23 cellular contexts compared by ENCODE assay signal in genomic region chr18:3810271-3810670, GRCh38.
A peak's percentile ranks its signal among the peaks of the same experiment; 100 is the strongest.
DNase-seq lines count a peak whose midpoint lies in the region; ATAC-seq, FAIRE-seq and TF ChIP-seq lines count a peak whose summit lies in the region.
"Had no signal": no experiment of that assay in that cellular context is flagged by ENCODE, and none has a peak within 500 bp of the region (broad histone marks: within the 10 kb centered on the region; RNA-seq: fewer than 3 reads in every experiment).

No MANE protein-coding gene starts in this region.

- peak overlapping the region; percentile 44 for H3K27ac ChIP-seq in temporal lobe (ENCODE audit: low read depth, low read length)
- H3K27ac ChIP-seq: SK-N-MC had no signal

- DNase-seq in MV-4-11 (lab: John Stamatoyannopoulos, UW): peak; percentile 42
- DNase-seq in amniotic epithelial cell (ENCODE audit: low read depth): peak; percentile 75
- peak; percentile 60 for DNase-seq in fibroblast of the aortic adventitia (ENCODE audit: low read depth)
- no peak for DNase-seq in RCC 7860 (ENCODE audit: low spot score)
- DNase-seq in NCI-H187 (lab: John Stamatoyannopoulos, UW): no peak
- DNase-seq: C1 segment of cervical spinal cord; CD4-positive, alpha-beta memory T cell; COR-L47; DMS53; KG1; MM.1S; NCI-H1092 treated with DMSO at 0.1 percent for 48 hours; NCI-H1436 treated with DMSO at 0.1 percent for 48 hours; NCI-H1930; NCI-H2107; NCI-H526 treated with DMSO at 0.1 percent for 48 hours; SHP77 treated with DMSO at 0.1 percent for 48 hours had no signal

- FAIRE-seq in RCC 7860 (lab: Jason Lieb, UNC): no peak
- FAIRE-seq: G401.6, H1 had no signal

- TF ChIP-seq CTCF in fibroblast of the aortic adventitia (IDR thresholded peaks at IDR 0.05; ENCODE audit: insufficient read depth, low read length): no peak

- H3K4me3 ChIP-seq in fibroblast of the aortic adventitia (ENCODE audit: low read depth, low read length): no peak overlapping the region
- H3K4me3 ChIP-seq: SK-N-MC had no signal

- ATAC-seq in GM18870 (IDR thresholded peaks at IDR 0.05; ENCODE audit: unreplicated experiment): no peak
- ATAC-seq: HCT116 had no signal

Comparison
In these comparisons a context has a peak if more than half of its experiments do, and no peak if none do; other contexts are left out.
1. DNase-seq: peak in MV-4-11 (single experiment), amniotic epithelial cell (single experiment) and fibroblast of the aortic adventitia (single experiment); none in RCC 7860 (single experiment) and NCI-H187 (0 of 2).